ENCODE assay signal across 1 cellular context in genomic region chr16:1965610-1966009, GRCh38.
TF ChIP-seq lines count a peak whose summit lies in the region.

No MANE protein-coding gene starts in this region.

TF ChIP-seq in endothelial cell of umbilical vein, 7 proteins besides CTCF, POLR2A, EP300 and RAD21:
- TF ChIP-seq GATA2 (IDR thresholded peaks at IDR 0.05; ENCODE audit: insufficient read depth, insufficient read length, low read depth, low read length) (no peak), JUN (IDR thresholded peaks at IDR 0.05; ENCODE audit: borderline replicate concordance, insufficient read depth, insufficient read length, low read depth) (no peak), EZH2 (IDR thresholded peaks at IDR 0.05; ENCODE audit: borderline replicate concordance, low read depth, low read length, severe bottlenecking) (no peak), MYC (IDR thresholded peaks at IDR 0.05; ENCODE audit: low read depth, low read length) (no peak), POLR2AphosphoS5 (IDR thresholded peaks at IDR 0.05; ENCODE audit: insufficient read depth, low read depth, low read length) (no peak), FOS (IDR thresholded peaks at IDR 0.05; ENCODE audit: borderline replicate concordance, insufficient read depth, low read length) (no peak)
- TF ChIP-seq, protein P1, sequence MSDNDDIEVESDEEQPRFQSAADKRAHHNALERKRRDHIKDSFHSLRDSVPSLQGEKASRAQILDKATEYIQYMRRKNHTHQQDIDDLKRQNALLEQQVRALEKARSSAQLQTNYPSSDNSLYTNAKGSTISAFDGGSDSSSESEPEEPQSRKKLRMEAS (IDR thresholded peaks at IDR 0.05; ENCODE audit: insufficient read depth, insufficient read length), result no peak
TF ChIP-seq in endothelial cell of umbilical vein: peak in this region for 0.
